In genomic region chr11:1673841-1674193, GRCh38 we compare ENCODE assay signal across 1 cellular context.
A peak's percentile ranks its signal among the peaks of the same experiment; 100 is the strongest.
TF ChIP-seq lines count a peak whose summit lies in the region.

No MANE protein-coding gene starts in this region.

TF ChIP-seq in HepG2, 621 proteins besides CTCF, POLR2A, EP300 and RAD21 (continued from another document and continues in another):
- TF ChIP-seq CEBPG (CRISPR knock-in tag; IDR thresholded peaks at IDR 0.05) (peak; percentile 66), ZNF121 (CRISPR knock-in tag; IDR thresholded peaks at IDR 0.05) (no peak), CENPBD1 (CRISPR knock-in tag; IDR thresholded peaks at IDR 0.05; ENCODE audit: borderline replicate concordance, low read depth) (no peak), KAT7 (CRISPR knock-in tag; IDR thresholded peaks at IDR 0.05; ENCODE audit: borderline replicate concordance) (no peak), TEAD3 (CRISPR knock-in tag; optimal IDR thresholded peaks at IDR 0.05; ENCODE audit: borderline replicate concordance) (peak; percentile 60), JUN (CRISPR knock-in tag; IDR thresholded peaks at IDR 0.05) (no peak), SATB2 (CRISPR knock-in tag; IDR thresholded peaks at IDR 0.05) (no peak), CREBL2 (CRISPR knock-in tag; IDR thresholded peaks at IDR 0.05; ENCODE audit: borderline replicate concordance) (no peak), ZNF143 (CRISPR knock-in tag; IDR thresholded peaks at IDR 0.05) (no peak), SP5 (CRISPR knock-in tag; IDR thresholded peaks at IDR 0.05; ENCODE audit: borderline replicate concordance, low read depth) (peak; percentile 27; the same call in 1 of the 2 replicates), MTERF4 (CRISPR knock-in tag; IDR thresholded peaks at IDR 0.05) (no peak), CEBPZ (IDR thresholded peaks at IDR 0.05; ENCODE audit: low read length) (no peak), POLR2AphosphoS5 (IDR thresholded peaks at IDR 0.05; ENCODE audit: low read depth, low read length) (no peak), KAT8 (CRISPR knock-in tag; IDR thresholded peaks at IDR 0.05) (no peak; the same call in 1 of the 2 replicates), ZKSCAN5 (CRISPR knock-in tag; IDR thresholded peaks at IDR 0.05) (no peak), USF2 (IDR thresholded peaks at IDR 0.05; ENCODE audit: low read depth, low read length) (no peak), USF2 (CRISPR knock-in tag; IDR thresholded peaks at IDR 0.05; ENCODE audit: borderline replicate concordance) (no peak), WIZ (CRISPR knock-in tag; IDR thresholded peaks at IDR 0.05) (no peak), ZNF296 (CRISPR knock-in tag; conservative IDR thresholded peaks at IDR 0.05) (no peak), ZNF704 (CRISPR knock-in tag; IDR thresholded peaks at IDR 0.05; ENCODE audit: borderline replicate concordance) (no peak), RXRB (CRISPR knock-in tag; IDR thresholded peaks at IDR 0.05; ENCODE audit: borderline replicate concordance) (peak; percentile 78), HNF4G (IDR thresholded peaks at IDR 0.05; ENCODE audit: borderline replicate concordance, low read depth, low read length) (peak; percentile 51; the same call in 1 of the 2 replicates), HNF4G (CRISPR knock-in tag; IDR thresholded peaks at IDR 0.05; ENCODE audit: borderline replicate concordance, low read depth) (no peak), ZBTB7A (CRISPR knock-in tag; IDR thresholded peaks at IDR 0.05) (no peak), ZFP37 (CRISPR knock-in tag; IDR thresholded peaks at IDR 0.05; ENCODE audit: borderline replicate concordance) (no peak), ZNF253 (CRISPR knock-in tag; IDR thresholded peaks at IDR 0.05; ENCODE audit: borderline replicate concordance) (no peak), TCF7L2 (IDR thresholded peaks at IDR 0.05; ENCODE audit: low read depth, low read length) (peak; percentile 68), ZNF160 (CRISPR knock-in tag; IDR thresholded peaks at IDR 0.05) (no peak), SIX4 (CRISPR knock-in tag; IDR thresholded peaks at IDR 0.05) (peak; percentile 56; the same call in 1 of the 2 replicates), GTF2F1 (IDR thresholded peaks at IDR 0.05; ENCODE audit: low read length) (no peak), E2F1 (CRISPR knock-in tag; IDR thresholded peaks at IDR 0.05) (no peak), ZNF790 (CRISPR knock-in tag; IDR thresholded peaks at IDR 0.05; ENCODE audit: borderline replicate concordance) (no peak), ZNF639 (CRISPR knock-in tag; conservative IDR thresholded peaks at IDR 0.05) (no peak), EHMT2 (IDR thresholded peaks at IDR 0.05; ENCODE audit: borderline replicate concordance, low read depth, low read length) (no peak), ZSCAN22 (CRISPR knock-in tag; IDR thresholded peaks at IDR 0.05) (no peak), ZNF232 (CRISPR knock-in tag; IDR thresholded peaks at IDR 0.05; ENCODE audit: borderline replicate concordance) (no peak), CREM (IDR thresholded peaks at IDR 0.05) (peak; percentile 95), CREM (CRISPR knock-in tag; IDR thresholded peaks at IDR 0.05) (no peak), FLYWCH1 (CRISPR knock-in tag; IDR thresholded peaks at IDR 0.05) (no peak), ZNF331 (CRISPR knock-in tag; IDR thresholded peaks at IDR 0.05) (peak; percentile 38; the same call in 1 of the 2 replicates), ZNF10 (CRISPR knock-in tag; IDR thresholded peaks at IDR 0.05; ENCODE audit: borderline replicate concordance, low read depth) (no peak), NFE2L2 (IDR thresholded peaks at IDR 0.05; ENCODE audit: low read length) (no peak), AGO1 (IDR thresholded peaks at IDR 0.05; ENCODE audit: low read depth, low read length, poor library complexity, severe bottlenecking) (no peak), ZNF180 (CRISPR knock-in tag; IDR thresholded peaks at IDR 0.05; ENCODE audit: borderline replicate concordance, low read depth) (no peak), ZNF343 (CRISPR knock-in tag; IDR thresholded peaks at IDR 0.05) (no peak), FOXJ3 (CRISPR knock-in tag; IDR thresholded peaks at IDR 0.05; ENCODE audit: borderline replicate concordance) (peak; percentile 82), HDAC1 (CRISPR knock-in tag; IDR thresholded peaks at IDR 0.05) (0 out of 2 replicates have a peak, but pooled peaks have one; percentile 3), ZNF580 (CRISPR knock-in tag; IDR thresholded peaks at IDR 0.05; ENCODE audit: borderline replicate concordance, low read depth) (no peak), IRF1 (CRISPR knock-in tag; IDR thresholded peaks at IDR 0.05; ENCODE audit: low read depth) (no peak), FOXC1 (CRISPR knock-in tag; IDR thresholded peaks at IDR 0.05; ENCODE audit: borderline replicate concordance) (no peak), RARA (CRISPR knock-in tag; IDR thresholded peaks at IDR 0.05) (peak; percentile 81), FOXP1 (IDR thresholded peaks at IDR 0.05) (peak; percentile 43; the same call in 1 of the 2 replicates), FOXP1 (CRISPR knock-in tag; IDR thresholded peaks at IDR 0.05) (peak; percentile 63), ZNF414 (CRISPR knock-in tag; IDR thresholded peaks at IDR 0.05) (no peak), THAP9 (CRISPR knock-in tag; IDR thresholded peaks at IDR 0.05; ENCODE audit: borderline replicate concordance) (no peak), RELA (CRISPR knock-in tag; IDR thresholded peaks at IDR 0.05) (no peak)
